Comparison of ENCODE assay signal across 11 cellular contexts in the genomic region with DNA sequence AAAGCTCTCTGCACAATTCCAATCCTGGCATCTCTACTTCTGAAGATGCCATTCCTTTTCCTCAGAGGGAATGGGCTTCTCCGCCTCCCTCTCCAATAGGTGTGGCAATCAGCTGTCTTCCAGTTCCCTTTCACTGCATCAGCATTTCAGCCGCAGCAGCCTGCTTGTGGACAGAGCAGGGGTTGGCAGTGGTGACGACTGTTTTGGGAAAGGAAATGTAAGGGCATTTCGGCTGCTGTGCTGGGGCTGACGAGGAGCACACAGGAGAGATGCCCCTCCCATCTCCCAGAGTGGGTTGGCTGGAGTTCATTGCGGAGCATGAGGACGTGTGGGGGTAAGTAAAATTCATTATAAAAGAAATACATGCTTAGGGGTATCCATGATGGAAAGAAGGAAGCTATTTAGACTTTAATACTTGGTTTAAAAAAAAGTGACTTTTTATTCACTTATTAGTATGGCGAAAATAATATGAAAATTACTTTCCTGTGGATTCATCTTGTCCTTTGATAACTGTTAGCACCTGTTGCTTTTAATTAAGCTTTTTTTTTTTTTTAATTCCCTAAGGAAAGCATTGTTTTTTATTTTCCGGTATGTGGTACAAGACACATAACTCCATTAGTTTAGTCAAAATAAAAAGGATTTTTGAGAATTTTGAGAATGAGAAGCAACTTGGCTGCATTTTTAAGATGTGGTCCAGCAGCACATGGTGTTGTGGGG. TPM values are rescaled to one million over a fixed set of nuclear protein-coding genes. Genes with fewer than 3 reads are reported as not detected.
DNase-seq lines count a peak whose midpoint lies in the region; ATAC-seq and TF ChIP-seq lines count a peak whose summit lies in the region.
"Had no signal": no experiment of that assay in that cellular context is flagged by ENCODE, and none has a peak within 500 bp of the region (broad histone marks: within the 10 kb centered on the region; RNA-seq: fewer than 3 reads in every experiment).

A gene with protein sequence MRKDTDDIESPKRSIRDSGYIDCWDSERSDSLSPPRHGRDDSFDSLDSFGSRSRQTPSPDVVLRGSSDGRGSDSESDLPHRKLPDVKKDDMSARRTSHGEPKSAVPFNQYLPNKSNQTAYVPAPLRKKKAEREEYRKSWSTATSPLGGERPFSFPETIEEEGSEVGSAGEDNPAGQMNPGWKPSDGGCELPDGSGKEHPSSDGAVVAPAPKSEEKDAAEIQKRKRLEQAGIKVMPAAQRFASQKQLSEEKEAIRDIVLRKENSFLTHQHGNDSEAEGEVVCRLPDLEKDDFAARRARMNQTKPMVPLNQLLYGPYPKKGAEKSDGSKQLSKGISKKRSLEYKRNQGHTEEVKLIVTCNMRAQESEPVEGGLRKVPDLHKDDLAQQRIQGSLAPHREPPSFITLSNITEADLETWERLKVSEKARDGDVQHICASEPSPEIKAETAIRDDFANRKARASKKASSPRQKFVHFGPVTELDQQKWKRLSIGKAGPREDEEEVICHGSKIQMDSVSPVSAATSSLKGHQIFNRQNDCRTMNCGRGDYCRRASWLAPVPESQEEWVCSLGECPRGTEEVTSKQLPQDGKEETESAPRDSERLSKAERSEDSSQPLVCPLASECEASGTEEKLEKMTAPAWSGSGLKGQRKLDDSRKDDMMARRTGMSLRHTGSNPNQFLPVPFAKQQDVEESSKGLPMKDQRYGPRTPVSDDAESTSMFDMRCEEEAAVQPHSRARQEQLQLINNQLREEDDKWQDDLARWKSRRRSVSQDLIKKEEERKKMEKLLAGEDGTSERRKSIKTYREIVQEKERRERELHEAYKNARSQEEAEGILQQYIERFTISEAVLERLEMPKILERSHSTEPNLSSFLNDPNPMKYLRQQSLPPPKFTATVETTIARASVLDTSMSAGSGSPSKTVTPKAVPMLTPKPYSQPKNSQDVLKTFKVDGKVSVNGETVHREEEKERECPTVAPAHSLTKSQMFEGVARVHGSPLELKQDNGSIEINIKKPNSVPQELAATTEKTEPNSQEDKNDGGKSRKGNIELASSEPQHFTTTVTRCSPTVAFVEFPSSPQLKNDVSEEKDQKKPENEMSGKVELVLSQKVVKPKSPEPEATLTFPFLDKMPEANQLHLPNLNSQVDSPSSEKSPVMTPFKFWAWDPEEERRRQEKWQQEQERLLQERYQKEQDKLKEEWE (N-terminal part only) (plus strand): TSS at position 141 of the 717 bp plus-strand sequence. CDS start 67,839 bp downstream, outside the sequence.

- TF ChIP-seq EP300 in sigmoid colon (IDR thresholded peaks at IDR 0.05): no peak

- WGBS in sigmoid colon, 2 donors: 59 to 63% methylated on average over 9 of the region's 9 CpGs

- TSS peak; percentile 30 for BruUV-seq in MCF 10A (replicated peaks; lab: Mats Ljungman, UMichigan)

- no peaks in the 10 kb centered on the region for H3K27me3 Mint-ChIP-seq in MCF 10A (ENCODE audit: insufficient read depth, unreplicated experiment)
- no peaks in the 10 kb centered on the region for H3K27me3 Mint-ChIP-seq in CD4-positive, alpha-beta T cell
- H3K27me3 Mint-ChIP-seq: CD8-positive, alpha-beta memory T cell; central memory CD8-positive, alpha-beta T cell had no signal

- H3K27ac ChIP-seq in sigmoid colon: peak within 1 kb of the TSS; percentile 59 to 79 (median 76)
- no peak within 1 kb of the TSS for H3K27ac ChIP-seq in CD4-positive, alpha-beta T cell (ENCODE audit: low read depth, low read length)

- H3K4me1 ChIP-seq in sigmoid colon: peaks cover 0 to 50% (median 35%) of the 10 kb centered on the region in 4 donors

- H3K9me3 Mint-ChIP-seq in MCF 10A (ENCODE audit: unreplicated experiment): no peaks in the 10 kb centered on the region
- peaks cover 3% of the 10 kb centered on the region for H3K9me3 Mint-ChIP-seq in CD4-positive, alpha-beta T cell
- H3K9me3 Mint-ChIP-seq: central memory CD8-positive, alpha-beta T cell had no signal

- CTCF ChIA-PET in MCF 10A (lab: Yijun Ruan, JAX): interaction anchor here (0.6 to 1.1 kb wide), 5 partner anchors 37 to 614 kb away, joined by 3 to 4 read pairs (median 3); no protein-coding TSS in a partner anchor
- CTCF ChIA-PET in CD4-positive, alpha-beta T cell (lab: Charles Lee): interaction anchor here (0.8 kb wide), 1 partner anchor 36 kb away, joined by 3 read pairs; no protein-coding TSS in a partner anchor

- peak within 1 kb of the TSS; percentile 52 for H3K4me3 Mint-ChIP-seq in MCF 10A (ENCODE audit: unreplicated experiment)
- H3K4me3 Mint-ChIP-seq in CD4-positive, alpha-beta T cell: no peak within 1 kb of the TSS
- H3K4me3 Mint-ChIP-seq: CD8-positive, alpha-beta memory T cell; central memory CD8-positive, alpha-beta T cell; natural killer cell treated with Interleukin-12 subunit alpha and Interleukin-12 subunit beta and Interleukin-15 and Interleukin-18, amount 100 ng/mL, for 72 hours had no signal

- no peak for ATAC-seq in CD4-positive, alpha-beta T cell (ENCODE audit: poor library complexity)
- ATAC-seq: natural killer cell treated with Interleukin-12 subunit alpha and Interleukin-12 subunit beta and Interleukin-15 and Interleukin-18, amount 100 ng/mL, for 72 hours had no signal

- DNase-seq in EH (ENCODE audit: low read depth) (peak; percentile 75), MCF 10A (ENCODE audit: unreplicated experiment) (peak; percentile 79), iPS-NIHi11 (ENCODE audit: low spot score) (peak; percentile 17), sigmoid colon (peak; percentile 83), Kasumi-1 (lab: John Stamatoyannopoulos, UW) (no peak), D341Med (ENCODE audit: low spot score) (no peak), NCI-H2196 treated with DMSO at 0.1 percent for 48 hours (lab: John Stamatoyannopoulos, UW; ENCODE audit: unreplicated experiment) (no peak)
- no peak for DNase-seq in CD4-positive, alpha-beta T cell
- DNase-seq: CD8-positive, alpha-beta memory T cell had no signal

- no peaks in the 10 kb centered on the region for H3K36me3 Mint-ChIP-seq in MCF 10A (ENCODE audit: insufficient read depth, unreplicated experiment)
- no peaks in the 10 kb centered on the region for H3K36me3 Mint-ChIP-seq in CD4-positive, alpha-beta T cell (ENCODE audit: low read depth)
- H3K36me3 Mint-ChIP-seq: CD8-positive, alpha-beta memory T cell; natural killer cell treated with Interleukin-12 subunit alpha and Interleukin-12 subunit beta and Interleukin-15 and Interleukin-18, amount 100 ng/mL, for 72 hours had no signal

- TF ChIP-seq CTCF in MCF 10A (IDR thresholded peaks at IDR 0.05; ENCODE audit: unreplicated experiment) (no peak), sigmoid colon (IDR thresholded peaks at IDR 0.05) (no peak)
- TF ChIP-seq CTCF in CD4-positive, alpha-beta T cell (IDR thresholded peaks at IDR 0.05): no peak

- peak within 1 kb of the TSS; percentile 16 for H3K27ac Mint-ChIP-seq in MCF 10A (ENCODE audit: low read depth, unreplicated experiment)
- no peak within 1 kb of the TSS for H3K27ac Mint-ChIP-seq in CD4-positive, alpha-beta T cell
- H3K27ac Mint-ChIP-seq: CD8-positive, alpha-beta memory T cell; natural killer cell treated with Interleukin-12 subunit alpha and Interleukin-12 subunit beta and Interleukin-15 and Interleukin-18, amount 100 ng/mL, for 72 hours had no signal

- H3K4me3 ChIP-seq in sigmoid colon: peak within 1 kb of the TSS in 3 of 4 donors; percentile 8 to 22 (median 12)

- intact Hi-C loops in MCF 10A (cut with micrococcal nuclease) (no loop called here), sigmoid colon (cut with DNase I) (loop anchor here (5.0 kb wide), 1 partner anchor 176 kb away; no protein-coding TSS in a partner anchor)
- intact Hi-C loops in CD4-positive, alpha-beta T cell (cut with DNase I, micrococcal nuclease): no loop called here

- H3K36me3 ChIP-seq in sigmoid colon: no peaks in the 10 kb centered on the region

- peaks cover 56% of the 10 kb centered on the region for H3K4me1 Mint-ChIP-seq in MCF 10A (ENCODE audit: insufficient read depth, unreplicated experiment)
- H3K4me1 Mint-ChIP-seq in CD4-positive, alpha-beta T cell (ENCODE audit: low read depth): no peaks in the 10 kb centered on the region
- H3K4me1 Mint-ChIP-seq: CD8-positive, alpha-beta memory T cell; central memory CD8-positive, alpha-beta T cell had no signal

- POLR2A ChIA-PET in MCF 10A (lab: Yijun Ruan, JAX): interaction anchor here (0.6 to 1.5 kb wide), 4 partner anchors 37 to 318 kb away, joined by 3 to 5 read pairs (median 4); no protein-coding TSS in a partner anchor
- POLR2A ChIA-PET in CD4-positive, alpha-beta T cell (lab: Charles Lee): no interaction called here

- H3K9me3 ChIP-seq in sigmoid colon: no peaks in the 10 kb centered on the region
- H3K9me3 ChIP-seq in CD4-positive, alpha-beta T cell (ENCODE audit: control insufficient read depth, low read length): no peaks in the 10 kb centered on the region

- no peaks in the 10 kb centered on the region for H3K27me3 ChIP-seq in sigmoid colon
- no peaks in the 10 kb centered on the region for H3K27me3 ChIP-seq in CD4-positive, alpha-beta T cell (ENCODE audit: control insufficient read depth, insufficient read depth, low read length)

- TF ChIP-seq POLR2A in sigmoid colon (IDR thresholded peaks at IDR 0.05): no peak

RNA-seq across cellular contexts. Expression of the gene that starts here (rescaled TPM):
- total RNA-seq in MCF 10A (2022) (36.6 and 48.4 TPM in 2 replicates), sigmoid colon (10 to 100 TPM in 3 of 4 donors, 1 to 10 TPM in 1; 6.7 to 26.0 (median 14.2) TPM)
- 1 to 10 TPM in 2 of 3 donors, under 1 TPM in 1; 0.46 to 3.9 (median 3.0) TPM for polyA plus RNA-seq in sigmoid colon
- total RNA-seq in CD4-positive, alpha-beta T cell: not detected
- total RNA-seq: CD8-positive, alpha-beta memory T cell; natural killer cell treated with Interleukin-12 subunit alpha and Interleukin-12 subunit beta and Interleukin-15 and Interleukin-18, amount 100 ng/mL, for 72 hours had no signal
- polyA plus RNA-seq: CD8-positive, alpha-beta memory T cell had no signal

Comparison
In these comparisons a context has a peak if more than half of its experiments do, and no peak if none do; other contexts are left out.
1. RNA of the gene that starts here (total RNA-seq): 36.6 to 48.4 TPM in MCF 10A and 6.7 to 26.0 TPM in sigmoid colon; not detected in CD4-positive, alpha-beta T cell; every median in the first group is over 4 times any median in the second.
2. DNase-seq: peak in EH (single experiment), MCF 10A (single experiment), iPS-NIHi11 (single experiment) and sigmoid colon (single experiment); none in Kasumi-1 (0 of 2), CD4-positive, alpha-beta T cell (0 of 10), D341Med (single experiment) and NCI-H2196 treated with DMSO at 0.1 percent for 48 hours (single experiment).